16 cellular contexts compared by ENCODE assay signal in genomic region chr3:169562988-169563774, GRCh38.
DNase-seq lines count a peak whose midpoint lies in the region; ATAC-seq, FAIRE-seq and TF ChIP-seq lines count a peak whose summit lies in the region.
"Had no signal": no experiment of that assay in that cellular context is flagged by ENCODE, and none has a peak within 500 bp of the region (broad histone marks: within the 10 kb centered on the region; RNA-seq: fewer than 3 reads in every experiment).

No MANE protein-coding gene starts in this region.

- FAIRE-seq in D721Med (lab: Jason Lieb, UNC) = no peak

- no peak for ATAC-seq in GM19463 (IDR thresholded peaks at IDR 0.05; ENCODE audit: unreplicated experiment)
- ATAC-seq: T-helper 17 cell had no signal

- CTCF ChIA-PET in RWPE1 (lab: Yijun Ruan, JAX) = interaction anchor here (0.6 to 0.8 kb wide), 3 partner anchors 21 to 390 kb away, joined by 3 to 4 read pairs (median 3); no protein-coding TSS in a partner anchor

- TF ChIP-seq CTCF in D721Med (IDR thresholded peaks at IDR 0.05; ENCODE audit: insufficient read depth, missing control alignments) = peak; percentile 18
- no peak for TF ChIP-seq CTCF in RWPE1 (conservative IDR thresholded peaks at IDR 0.05; ENCODE audit: low read depth)

- POLR2A ChIA-PET in RWPE1 (lab: Yijun Ruan, JAX; ENCODE audit: low non-redundant PET) = no interaction called here

- no peak overlapping the region for H3K27ac ChIP-seq in RWPE1
- H3K27ac ChIP-seq: cardiac muscle cell, esophagus muscularis mucosa, prostate gland had no signal

- DNase-seq in D721Med (ENCODE audit: insufficient read length, low spot score) (no peak), HuH-7 (ENCODE audit: low spot score) (peak; percentile 29), RWPE1 (ENCODE audit: low spot score) (peak; percentile 5), iPS-NIHi7 (ENCODE audit: extremely low spot score) (peak; percentile 23), anterior cingulate cortex (lab: John Stamatoyannopoulos, UW) (no peak), NCI-H774 (lab: John Stamatoyannopoulos, UW) (no peak)
- no peak for DNase-seq in stimulated activated CD4-positive, alpha-beta T cell treated with anti-CD3 and anti-CD28 coated beads, Interleukin-4, amount 100 ng/mL, for 24 hours
- DNase-seq: activated CD4-positive, alpha-beta T cell treated with anti-CD3 and anti-CD28 coated beads, Interleukin-2, amount 50 U/mL, for 48 hours; activated effector memory CD4-positive, alpha-beta T cell treated with anti-CD3 and anti-CD28 coated beads, Interleukin-2, amount 50 U/mL, for 16 hours; CD8-positive, alpha-beta memory T cell; MV-4-11; T-helper 17 cell had no signal

Comparison
In these comparisons a context has a peak if more than half of its experiments do, and no peak if none do; other contexts are left out.
1. DNase-seq: peak in HuH-7 (single experiment), RWPE1 (single experiment) and iPS-NIHi7 (single experiment); none in D721Med (single experiment), stimulated activated CD4-positive, alpha-beta T cell treated with anti-CD3 and anti-CD28 coated beads, Interleukin-4, amount 100 ng/mL, for 24 hours (single experiment), anterior cingulate cortex (0 of 58) and NCI-H774 (single experiment).